8 cellular contexts compared by ENCODE assay signal in genomic region chr1:75785320-75785963, GRCh38. TPM values are rescaled to one million over a fixed set of nuclear protein-coding genes. Genes with fewer than 3 reads are reported as not detected.
A peak's percentile ranks its signal among the peaks of the same experiment; 100 is the strongest.
DNase-seq lines count a peak whose midpoint lies in the region; ATAC-seq, FAIRE-seq and TF ChIP-seq lines count a peak whose summit lies in the region.

No MANE protein-coding gene starts in this region.

- TF ChIP-seq POLR2A in GM12878 (IDR thresholded peaks at IDR 0.05; ENCODE audit: low read depth, low read length) (no peak), right lobe of liver (IDR thresholded peaks at IDR 0.05) (no peak)

- H4K20me1 ChIP-seq in GM12878 (ENCODE audit: control insufficient read depth, insufficient read depth): no peaks in the 10 kb centered on the region

- peak overlapping the region; percentile 93 for H3K9ac ChIP-seq in GM12878 (ENCODE audit: control insufficient read depth, insufficient read depth, low read length)

- H3K27me3 ChIP-seq in GM12878 (replicated peaks in 1 of 2; ENCODE audit: control insufficient read depth in 2 of 2, insufficient read depth in 2 of 2, low read length in 1 of 2) (no peaks in the 10 kb centered on the region), right lobe of liver (no peaks in the 10 kb centered on the region)

- peak overlapping the region; percentile 93 for H3K4me2 ChIP-seq in GM12878 (ENCODE audit: control insufficient read depth, insufficient read depth)

- RAD21 ChIA-PET in GM12878 (lab: Charles Lee; ENCODE audit: unreplicated experiment): interaction anchor here (1.0 to 2.3 kb wide), 4 partner anchors 56 to 1052 kb away, joined by 3 to 16 read pairs (median 6); no protein-coding TSS in a partner anchor

- peaks cover 58% of the 10 kb centered on the region for H3K79me2 ChIP-seq in GM12878 (ENCODE audit: control insufficient read depth, insufficient read depth, low read length)

- H3K27ac ChIP-seq in GM12878 (ENCODE audit: control insufficient read depth, insufficient read depth): peak overlapping the region; percentile 98
- H3K27ac ChIP-seq in right lobe of liver: peak overlapping the region; percentile 71 to 85 (median 73)
- H3K27ac ChIP-seq in urinary bladder (ENCODE audit: low read depth): no peak overlapping the region

- no peak for DNase-seq in AG04449 (ENCODE audit: low read depth, low spot score)
- no peak for DNase-seq in GM12878 (ENCODE audit: low read depth, low spot score)
- no peak for DNase-seq in right lobe of liver
- DNase-seq in COR-L47 (lab: John Stamatoyannopoulos, UW): no peak
- DNase-seq in NCI-H1417 treated with DMSO at 0.1 percent for 48 hours (lab: John Stamatoyannopoulos, UW): no peak

- TF ChIP-seq EP300 in GM12878 (IDR thresholded peaks at IDR 0.05; ENCODE audit: borderline replicate concordance in 1 of 2, control insufficient read depth in 1 of 2, low read depth in 2 of 2, low read length in 2 of 2): no peak

- in situ Hi-C loops in GM12878 (cut with MboI): loop anchor here (5.0 kb wide), 2 partner anchors 58 to 202 kb away; no protein-coding TSS in a partner anchor

- SMC1A ChIA-PET in GM12878 (lab: Charles Lee; ENCODE audit: uncharacterized antibody, unreplicated experiment): interaction anchor here (1.0 to 3.2 kb wide), 6 partner anchors 21 to 62 kb away, joined by 3 to 33 read pairs (median 8); no protein-coding TSS in a partner anchor

- peak overlapping the region; percentile 87 for H2AFZ ChIP-seq in GM12878 (ENCODE audit: control insufficient read depth, low read depth, low read length)

- POLR2A ChIA-PET in AG04449 (lab: Yijun Ruan, JAX) (interaction anchor here (0.6 to 0.9 kb wide), 11 partner anchors 9 to 64 kb away, joined by 3 to 7 read pairs (median 4); partner anchors contain the start of gene MSH4), GM12878 (lab: Charles Lee) (interaction anchor here (1.0 to 3.3 kb wide), 3 partner anchors 53 to 62 kb away, joined by 8 to 44 read pairs (median 8); no protein-coding TSS in a partner anchor)

- 1% methylated on average over 8 of the region's 8 CpGs for WGBS in GM12878 (ENCODE audit: insufficient coverage, insufficient replicate concordance, low lambda C conversion rate, missing lambda C conversion rate)
- WGBS in right lobe of liver (ENCODE audit: insufficient coverage, low coverage, low lambda C conversion rate, missing lambda C conversion rate): 0% methylated on average over 7 of the region's 8 CpGs
- 13% methylated on average over 8 of the region's 8 CpGs for WGBS in urinary bladder

- H3K4me1 ChIP-seq in GM12878 (ENCODE audit: control insufficient read depth, insufficient read depth, low read length): 0 out of 2 replicates have a peak, but pooled peaks cover under 1% of the 10 kb centered on the region
- H3K4me1 ChIP-seq in right lobe of liver: peaks cover 0 to 35% (median 18%) of the 10 kb centered on the region in 4 donors
- no peaks in the 10 kb centered on the region for H3K4me1 ChIP-seq in urinary bladder (ENCODE audit: insufficient read depth)

- H3K9me3 ChIP-seq in GM12878 (replicated peaks; ENCODE audit: control insufficient read depth, insufficient read depth, low read length): no peaks in the 10 kb centered on the region
- no peaks in the 10 kb centered on the region for H3K9me3 ChIP-seq in right lobe of liver

- H3K4me3 ChIP-seq in AG04449 (ENCODE audit: low read depth, low read length): peak overlapping the region; percentile 95
- H3K4me3 ChIP-seq in GM12878: peak overlapping the region; percentile 79
- H3K4me3 ChIP-seq in right lobe of liver: peak overlapping the region; percentile 61 to 81 (median 64)
- peak overlapping the region; percentile 54 for H3K4me3 ChIP-seq in urinary bladder (ENCODE audit: low read depth, low read length)

- TSS peak; percentile 90 for BruUV-seq in GM12878 (replicated peaks; lab: Mats Ljungman, UMichigan)

- H3K36me3 ChIP-seq in GM12878 (ENCODE audit: control insufficient read depth in 2 of 2, insufficient read depth in 2 of 2, low read length in 1 of 2) (peaks cover 0 to 7% of the 10 kb centered on the region in 2 experiments; a peak in 1 of 4 replicates), right lobe of liver (peaks cover 0 to 11% (median 2%) of the 10 kb centered on the region in 4 donors), urinary bladder (ENCODE audit: insufficient read depth) (no peaks in the 10 kb centered on the region)

- CTCF ChIA-PET in AG04449 (lab: Yijun Ruan, JAX): no interaction called here
- CTCF ChIA-PET in GM12878 (lab: Yijun Ruan, JAX): interaction anchor here (1.2 kb wide), 1 partner anchor 57 kb away, joined by 3 read pairs; no protein-coding TSS in a partner anchor

- TF ChIP-seq CTCF in AG04449 (IDR thresholded peaks at IDR 0.05; ENCODE audit: insufficient read depth, low read length, missing control alignments) (no peak), GM12878 (IDR thresholded peaks at IDR 0.05 in 2 of 3, conservative IDR thresholded peaks at IDR 0.05 in 1 of 3; ENCODE audit: control insufficient read depth in 2 of 3, extremely low read depth in 1 of 3, insufficient read depth in 1 of 3, low read depth in 3 of 3, low read length in 3 of 3) (no peak), right lobe of liver (IDR thresholded peaks at IDR 0.05) (no peak)

- FAIRE-seq in GM12878 (lab: Jason Lieb, UNC): no peak

- intact Hi-C loops in GM12878 (cut with micrococcal nuclease; ENCODE audit: unreplicated experiment): loop anchor here (10.0 kb wide), 1 partner anchor 199 kb away; no protein-coding TSS in a partner anchor
- intact Hi-C loops in right lobe of liver (cut with DNase I): loop anchor here in 1 of 2 donors (10.0 kb wide), 1 partner anchor 61 kb away; the partner anchor contains the start of gene ACADM

- TF ChIP-seq RAD21 in GM12878 (IDR thresholded peaks at IDR 0.05; ENCODE audit: insufficient read depth, low read depth, low read length): no peak

- peak; percentile 9 for ATAC-seq in GM19372 (IDR thresholded peaks at IDR 0.05; ENCODE audit: low read depth, unreplicated experiment)
- peak; percentile 20 for ATAC-seq in HG03378 (IDR thresholded peaks at IDR 0.05; ENCODE audit: unreplicated experiment)
- peak; percentile 29 for ATAC-seq in GM12878
- peak; percentile 45 to 64 (median 58) for ATAC-seq in right lobe of liver

TF ChIP-seq in GM12878, 131 proteins besides CTCF, POLR2A, EP300 and RAD21 (continues in another document):
- TF ChIP-seq NKRF (conservative IDR thresholded peaks at IDR 0.05): 0 out of 2 replicates have a peak, but pooled peaks have one; percentile 12
- TF ChIP-seq SPI1 (IDR thresholded peaks at IDR 0.05; ENCODE audit: borderline replicate concordance, insufficient read depth, low read depth, low read length): no peak

RNA-seq across cellular contexts. Expression of gene RABGGTB, which starts 0.6 kb away (rescaled TPM):
- total RNA-seq in GM12878 (2013; cell fraction: nucleolus; rRNA removed): 514 and 534 TPM in 2 replicates
- total RNA-seq in GM12878 (2014; rRNA removed) (162 and 211 TPM in 2 replicates), GM12878 (2014; rRNA removed; fragmentation: Illumina TruSeq; extraction: Trizol) (213 and 221 TPM in 2 replicates), GM12878 (2021) (128 and 147 TPM in 2 replicates), right lobe of liver (10 to 100 TPM; 34.1 to 47.8 (median 41.4) TPM), urinary bladder (108 TPM)
- polyA plus RNA-seq in GM12878 (2011; ENCODE audit: low read depth): 68.8 TPM
- polyA plus RNA-seq in GM12878 (2011; rRNA removed) (190 and 284 TPM in 2 replicates), GM12878 (2014; fragmentation: Illumina TruSeq; extraction: Trizol) (170 and 198 TPM in 2 replicates), GM12878 (2014; fragmentation: Nextera tagmentation; extraction: Ambion mirVana) (100 to 1,000 TPM; 135 to 153 TPM), GM12878 (2014; rRNA removed) (156 and 182 TPM in 2 replicates), GM12878 (2016; fragmentation: Nextera tagmentation; extraction: Ambion mirVana) (10 to 100 TPM; 50.5 to 56.1 TPM), urinary bladder (50.0 TPM)
- 42.2 and 47.2 TPM in 2 replicates for polyA plus RNA-seq in GM12878 (2011; cell fraction: cytosol; rRNA removed)
- 202 and 251 TPM in 2 replicates for polyA plus RNA-seq in GM12878 (2011; cell fraction: nucleus; rRNA removed)
- polyA plus RNA-seq in GM12878 (2012): 97.6 and 109 TPM in 2 replicates
- 190 and 265 TPM in 2 replicates for polyA minus RNA-seq in GM12878 (2011; rRNA and poly(A)+ RNA removed)
- 87.1 and 95.4 TPM in 2 replicates for polyA minus RNA-seq in GM12878 (2011; cell fraction: cytosol; rRNA and poly(A)+ RNA removed)
- 196 and 287 TPM in 2 replicates for polyA minus RNA-seq in GM12878 (2011; cell fraction: nucleus; rRNA and poly(A)+ RNA removed)

RNA-seq across cellular contexts. Expression of gene MSH4, which starts 11.2 kb away (rescaled TPM):
- total RNA-seq in GM12878 (2013; cell fraction: nucleolus; rRNA removed): 0.40 and 0.64 TPM in 2 replicates
- 0.22 and 0.34 TPM in 2 replicates for total RNA-seq in GM12878 (2014; rRNA removed)
- total RNA-seq in GM12878 (2014; rRNA removed; fragmentation: Illumina TruSeq; extraction: Trizol): 0.04 and 0.09 TPM in 2 replicates
- 0.08 and 0.15 TPM in 2 replicates for total RNA-seq in GM12878 (2021)
- not detected for polyA plus RNA-seq in GM12878 (2011; ENCODE audit: low read depth)
- 0.08 and 0.26 TPM in 2 replicates for polyA plus RNA-seq in GM12878 (2011; rRNA removed)
- polyA plus RNA-seq in GM12878 (2011; cell fraction: cytosol; rRNA removed): 0.05 TPM in 1 of 2 replicates, not detected in the other
- 0.35 and 0.39 TPM in 2 replicates for polyA plus RNA-seq in GM12878 (2011; cell fraction: nucleus; rRNA removed)
- polyA plus RNA-seq in GM12878 (2012): 0.08 TPM in 1 of 2 replicates, not detected in the other
- polyA plus RNA-seq in GM12878 (2014; fragmentation: Illumina TruSeq; extraction: Trizol): 0.04 and 0.05 TPM in 2 replicates
- polyA plus RNA-seq in GM12878 (2014; fragmentation: Nextera tagmentation; extraction: Ambion mirVana): not detected
- 0.11 and 0.13 TPM in 2 replicates for polyA plus RNA-seq in GM12878 (2014; rRNA removed)
- under 1 TPM in 1 of 2 experiments, not detected in 1; 0.09 TPM for polyA plus RNA-seq in GM12878 (2016; fragmentation: Nextera tagmentation; extraction: Ambion mirVana)
- polyA minus RNA-seq in GM12878 (2011; rRNA and poly(A)+ RNA removed): 0.15 and 0.22 TPM in 2 replicates
- not detected in 2 replicates for polyA minus RNA-seq in GM12878 (2011; cell fraction: cytosol; rRNA and poly(A)+ RNA removed)
- polyA minus RNA-seq in GM12878 (2011; cell fraction: nucleus; rRNA and poly(A)+ RNA removed): 0.48 and 1.6 TPM in 2 replicates
- under 1 TPM in 4 of 6 experiments, not detected in 2; 0.05 to 0.09 (median 0.08) TPM for total RNA-seq in right lobe of liver
- total RNA-seq in urinary bladder: 0.90 TPM
- 0.10 TPM for polyA plus RNA-seq in urinary bladder
